In the genomic region with DNA sequence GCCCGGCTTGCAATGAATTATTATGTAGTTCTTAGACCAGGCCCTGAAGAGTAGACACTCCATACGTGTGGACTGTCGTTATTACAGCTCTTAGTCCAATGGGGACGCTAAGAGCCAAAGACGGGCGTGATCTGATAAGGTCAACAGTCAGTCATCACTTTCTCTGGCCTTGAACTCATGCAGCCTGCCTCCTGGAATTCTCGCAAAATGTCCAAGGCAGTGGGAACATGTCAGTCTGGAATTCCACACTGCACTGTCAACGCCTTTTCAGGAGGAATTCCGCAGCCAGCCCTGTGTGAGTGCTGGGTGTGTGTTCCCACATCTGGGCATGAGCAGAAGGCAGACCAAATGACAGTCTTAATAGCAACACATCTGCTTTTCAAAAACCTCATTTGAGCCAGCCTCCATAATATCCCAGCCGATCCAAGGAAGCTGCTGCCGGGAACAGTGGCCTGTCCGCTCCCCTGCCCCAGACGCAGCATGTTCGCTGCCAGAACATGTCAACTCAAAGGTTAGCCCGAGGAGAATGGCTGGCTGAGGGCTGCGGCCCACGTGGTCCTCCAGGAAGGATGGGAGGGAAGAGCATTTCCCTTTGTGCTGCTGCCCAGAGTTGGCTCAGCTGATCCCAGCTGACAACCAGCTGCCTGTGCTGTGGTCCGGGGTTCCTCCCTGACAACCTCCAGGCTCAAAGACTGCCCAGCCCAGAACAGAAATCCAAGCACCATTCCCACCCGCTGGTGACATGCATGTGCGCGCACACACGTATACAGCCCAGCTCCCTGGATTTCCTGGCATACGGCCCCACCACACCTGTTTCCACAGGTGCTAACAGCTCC, we compare ENCODE assay signal across 13 cellular contexts.
DNase-seq lines count a peak whose midpoint lies in the region; ATAC-seq and TF ChIP-seq lines count a peak whose summit lies in the region.
"Had no signal": no experiment of that assay in that cellular context is flagged by ENCODE, and none has a peak within 500 bp of the region (broad histone marks: within the 10 kb centered on the region; RNA-seq: fewer than 3 reads in every experiment).

No MANE protein-coding gene starts in this region.

- in situ Hi-C loops in IMR-90 (cut with MboI; ENCODE audit: low sequenced_read_pairs): loop anchor here (10.0 kb wide), 1 partner anchor 613 kb away; no protein-coding TSS in a partner anchor

- peaks cover 0 to 1% of the 10 kb centered on the region in 2 donors for H3K4me1 Mint-ChIP-seq in stimulated activated naive B cell treated with anti-CD40 and anti-IgM and Interleukin-4, amounts not matched to agents 10 μg/mL and 1 μg/mL and 100 μg/mL, for 72 hours

- CTCF ChIA-PET in IMR-90 (lab: Yijun Ruan, JAX): no interaction called here

- no peaks in the 10 kb centered on the region; the same call in 1 of the 2 replicates for H3K9me1 ChIP-seq in IMR-90 (ENCODE audit: insufficient read depth, low read length)

- H3K27me3 ChIP-seq in IMR-90 (ENCODE audit: control insufficient read depth, insufficient read depth, low read length) (peaks cover 4% of the 10 kb centered on the region; the same call in 1 of the 2 replicates), suprapubic skin (no peaks in the 10 kb centered on the region)
- H3K27me3 ChIP-seq: transverse colon had no signal

- no peak overlapping the region for H3K9ac ChIP-seq in IMR-90 (ENCODE audit: low read depth, low read length)

- no peak for TF ChIP-seq RAD21 in IMR-90 (IDR thresholded peaks at IDR 0.05; ENCODE audit: low read length)

- peaks cover 3% of the 10 kb centered on the region; the same call in 1 of the 2 replicates for H3K4me1 ChIP-seq in IMR-90 (ENCODE audit: control insufficient read depth, insufficient read depth, low read length)
- H3K4me1 ChIP-seq in suprapubic skin: peaks cover 18% of the 10 kb centered on the region

- H2AFZ ChIP-seq in IMR-90 (replicated peaks; ENCODE audit: low read length, poor library complexity): no peak overlapping the region

- no peak overlapping the region for H3K27ac ChIP-seq in IMR-90 (ENCODE audit: insufficient read depth, low read length)
- H3K27ac ChIP-seq in suprapubic skin: peak overlapping the region; percentile 33

- H4K8ac ChIP-seq in IMR-90 (ENCODE audit: low read depth in 2 of 2, low read length in 2 of 2): no peak overlapping the region

- no peak overlapping the region for H3K27ac Mint-ChIP-seq in stimulated activated naive B cell treated with anti-CD40 and anti-IgM and Interleukin-4, amounts not matched to agents 10 μg/mL and 1 μg/mL and 100 μg/mL, for 72 hours
- H3K27ac Mint-ChIP-seq: immature natural killer cell; T-helper 1 cell treated with Interleukin-12 subunit alpha and Interleukin-12 subunit beta and Interleukin-4 antibody, amounts not matched to agents 30 μg/mL and 1 μg/mL, for 36 hours had no signal

- BruUV-seq in IMR-90 (replicated peaks; lab: Mats Ljungman, UMichigan): no TSS peak

- H3K23ac ChIP-seq in IMR-90 (ENCODE audit: low read depth, low read length): no peak overlapping the region

- 42% methylated on average over 12 of the region's 23 CpGs; no CpG with 5 or more reads in 1 of the 2 experiments for WGBS in IMR-90 (ENCODE audit: extremely low coverage in 2 of 2, insufficient read length in 1 of 2), 2 experiments
- 23 to 32% methylated on average over 22 to 23 of the region's 23 CpGs for WGBS in lower leg skin, 2 donors
- 21% methylated on average over 17 of the region's 23 CpGs for WGBS in suprapubic skin

- H3K4me3 Mint-ChIP-seq in stimulated activated naive B cell treated with anti-CD40 and anti-IgM and Interleukin-4, amounts not matched to agents 10 μg/mL and 1 μg/mL and 100 μg/mL, for 72 hours: no peak overlapping the region
- H3K4me3 Mint-ChIP-seq: immature natural killer cell; T-helper 1 cell treated with Interleukin-12 subunit alpha and Interleukin-12 subunit beta and Interleukin-4 antibody, amounts not matched to agents 30 μg/mL and 1 μg/mL, for 36 hours had no signal

- no peaks in the 10 kb centered on the region for H3K9me3 Mint-ChIP-seq in stimulated activated naive B cell treated with anti-CD40 and anti-IgM and Interleukin-4, amounts not matched to agents 10 μg/mL and 1 μg/mL and 100 μg/mL, for 72 hours
- H3K9me3 Mint-ChIP-seq: immature natural killer cell; T-helper 1 cell treated with Interleukin-12 subunit alpha and Interleukin-12 subunit beta and Interleukin-4 antibody, amounts not matched to agents 30 μg/mL and 1 μg/mL, for 36 hours had no signal

- ATAC-seq in IMR-90 (ENCODE audit: low read depth) (peak; percentile 27), HG02678 (IDR thresholded peaks at IDR 0.05; ENCODE audit: unreplicated experiment) (no peak)
- ATAC-seq in stimulated activated naive B cell treated with anti-CD40 and anti-IgM and Interleukin-4, amounts not matched to agents 10 μg/mL and 1 μg/mL and 100 μg/mL, for 72 hours (replicated peaks): no peak

- no peak overlapping the region for H3K14ac ChIP-seq in IMR-90 (replicated peaks; ENCODE audit: low read depth, low read length)

- DNase-seq in IMR-90 (no peak), fibroblast of mammary gland (ENCODE audit: low read depth) (peak; percentile 29), lower leg skin (ENCODE audit: low spot score in 2 of 2) (peak; percentile 69 to 92), suprapubic skin (ENCODE audit: low spot score in 2 of 2) (no peak), COLO829 (ENCODE audit: low spot score) (no peak), AML-193 (lab: John Stamatoyannopoulos, UW) (no peak)
- no peak for DNase-seq in stimulated activated naive B cell treated with anti-CD40 and anti-IgM and Interleukin-4, amounts not matched to agents 10 μg/mL and 1 μg/mL and 100 μg/mL, for 72 hours
- DNase-seq: DMS 273 treated with DMSO at 0.1 percent for 48 hours, immature natural killer cell, NCI-H1436, transverse colon had no signal

- no peak overlapping the region for H4K5ac ChIP-seq in IMR-90 (ENCODE audit: low read depth, low read length)

- no peak overlapping the region for H4K91ac ChIP-seq in IMR-90 (ENCODE audit: insufficient read depth, low read depth, low read length)

- no peak overlapping the region for H3K56ac ChIP-seq in IMR-90 (ENCODE audit: extremely low read depth, insufficient read depth, low read length)

- no peaks in the 10 kb centered on the region for H3K79me1 ChIP-seq in IMR-90 (ENCODE audit: low read depth in 1 of 2, low read length in 2 of 2)

- H3K4me2 ChIP-seq in IMR-90 (ENCODE audit: low read depth, low read length): no peak overlapping the region

- no peak overlapping the region for H2BK15ac ChIP-seq in IMR-90 (ENCODE audit: low read depth, low read length)

- dilution Hi-C loops in IMR-90 (cut with HindIII; ENCODE audit: low sequenced_read_pairs, unreplicated experiment): no loop called here

- H3K4me3 ChIP-seq in IMR-90 (ENCODE audit: insufficient read depth, low read depth, low read length) (no peak overlapping the region), fibroblast of mammary gland (ENCODE audit: control insufficient read depth, low read depth, low read length) (no peak overlapping the region), lower leg skin (ENCODE audit: low read depth, poor library complexity, severe bottlenecking) (no peak overlapping the region), suprapubic skin (no peak overlapping the region)
- H3K4me3 ChIP-seq: transverse colon had no signal

- no peak overlapping the region for H2AK9ac ChIP-seq in IMR-90 (replicated peaks; ENCODE audit: low read depth, low read length, poor library complexity)

- no peaks in the 10 kb centered on the region for H4K20me1 ChIP-seq in IMR-90 (ENCODE audit: insufficient read depth, low read length)

- no peak overlapping the region for H3K18ac ChIP-seq in IMR-90 (ENCODE audit: low read depth, low read length)

- H3K4ac ChIP-seq in IMR-90 (ENCODE audit: low read depth, low read length): no peak overlapping the region

- POLR2A ChIA-PET in IMR-90 (lab: Charles Lee; ENCODE audit: unreplicated experiment): no interaction called here

- H2BK5ac ChIP-seq in IMR-90 (ENCODE audit: low read depth, low read length, poor library complexity, severe bottlenecking): no peak overlapping the region

- H3K27me3 Mint-ChIP-seq in stimulated activated naive B cell treated with anti-CD40 and anti-IgM and Interleukin-4, amounts not matched to agents 10 μg/mL and 1 μg/mL and 100 μg/mL, for 72 hours: no peaks in the 10 kb centered on the region

- H2BK20ac ChIP-seq in IMR-90 (ENCODE audit: low read depth, low read length): no peak overlapping the region

- no peak overlapping the region for H2BK120ac ChIP-seq in IMR-90 (ENCODE audit: low read depth, low read length)

- TF ChIP-seq EP300 in suprapubic skin (IDR thresholded peaks at IDR 0.05): no peak

- no peak overlapping the region for H2AK5ac ChIP-seq in IMR-90 (ENCODE audit: low read depth, low read length)

- intact Hi-C loops in IMR-90 (cut with micrococcal nuclease) (no loop called here), lower leg skin (cut with DNase I; ENCODE audit: low total_unique reads) (no loop called here)

- TF ChIP-seq POLR2A in IMR-90 (IDR thresholded peaks at IDR 0.05; ENCODE audit: low read depth, low read length): no peak
- no peak for TF ChIP-seq POLR2A in lower leg skin (IDR thresholded peaks at IDR 0.05)
- TF ChIP-seq POLR2A in suprapubic skin (IDR thresholded peaks at IDR 0.05): no peak

- no peaks in the 10 kb centered on the region for H3K36me3 ChIP-seq in IMR-90 (ENCODE audit: control insufficient read depth, insufficient read depth, low read length)
- H3K36me3 ChIP-seq in suprapubic skin: peaks cover 12% of the 10 kb centered on the region
- H3K36me3 ChIP-seq: transverse colon had no signal

- TF ChIP-seq CTCF in IMR-90 (conservative IDR thresholded peaks at IDR 0.05; ENCODE audit: low read depth, low read length) (no peak), fibroblast of mammary gland (conservative IDR thresholded peaks at IDR 0.05; ENCODE audit: control insufficient read depth, insufficient read depth, low read depth, low read length) (no peak), lower leg skin (IDR thresholded peaks at IDR 0.05) (no peak), suprapubic skin (IDR thresholded peaks at IDR 0.05) (no peak)

- H3K9me3 ChIP-seq in IMR-90 (ENCODE audit: control insufficient read depth, insufficient read depth, low read length): no peaks in the 10 kb centered on the region
- no peaks in the 10 kb centered on the region for H3K9me3 ChIP-seq in suprapubic skin
- H3K9me3 ChIP-seq: transverse colon had no signal

- H3K36me3 Mint-ChIP-seq in stimulated activated naive B cell treated with anti-CD40 and anti-IgM and Interleukin-4, amounts not matched to agents 10 μg/mL and 1 μg/mL and 100 μg/mL, for 72 hours: no peaks in the 10 kb centered on the region
- H3K36me3 Mint-ChIP-seq: immature natural killer cell had no signal

TF ChIP-seq in IMR-90, 13 proteins besides CTCF, POLR2A, EP300 and RAD21 (continues in another document):
- TF ChIP-seq, protein P1, sequence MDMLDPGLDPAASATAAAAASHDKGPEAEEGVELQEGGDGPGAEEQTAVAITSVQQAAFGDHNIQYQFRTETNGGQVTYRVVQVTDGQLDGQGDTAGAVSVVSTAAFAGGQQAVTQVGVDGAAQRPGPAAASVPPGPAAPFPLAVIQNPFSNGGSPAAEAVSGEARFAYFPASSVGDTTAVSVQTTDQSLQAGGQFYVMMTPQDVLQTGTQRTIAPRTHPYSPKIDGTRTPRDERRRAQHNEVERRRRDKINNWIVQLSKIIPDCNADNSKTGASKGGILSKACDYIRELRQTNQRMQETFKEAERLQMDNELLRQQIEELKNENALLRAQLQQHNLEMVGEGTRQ (IDR thresholded peaks at IDR 0.05; ENCODE audit: low read depth, low read length): peak; percentile 13; the same call in 1 of the 2 replicates

Comparison
In these comparisons a context has a peak if more than half of its experiments do, and no peak if none do; other contexts are left out.
1. DNase-seq: peak in fibroblast of mammary gland (single experiment) and lower leg skin (2 of 2); none in IMR-90 (single experiment), suprapubic skin (0 of 2), stimulated activated naive B cell treated with anti-CD40 and anti-IgM and Interleukin-4, amounts not matched to agents 10 μg/mL and 1 μg/mL and 100 μg/mL, for 72 hours (single experiment), COLO829 (single experiment) and AML-193 (0 of 2).